8 cellular contexts compared by ENCODE assay signal in the genomic region with DNA sequence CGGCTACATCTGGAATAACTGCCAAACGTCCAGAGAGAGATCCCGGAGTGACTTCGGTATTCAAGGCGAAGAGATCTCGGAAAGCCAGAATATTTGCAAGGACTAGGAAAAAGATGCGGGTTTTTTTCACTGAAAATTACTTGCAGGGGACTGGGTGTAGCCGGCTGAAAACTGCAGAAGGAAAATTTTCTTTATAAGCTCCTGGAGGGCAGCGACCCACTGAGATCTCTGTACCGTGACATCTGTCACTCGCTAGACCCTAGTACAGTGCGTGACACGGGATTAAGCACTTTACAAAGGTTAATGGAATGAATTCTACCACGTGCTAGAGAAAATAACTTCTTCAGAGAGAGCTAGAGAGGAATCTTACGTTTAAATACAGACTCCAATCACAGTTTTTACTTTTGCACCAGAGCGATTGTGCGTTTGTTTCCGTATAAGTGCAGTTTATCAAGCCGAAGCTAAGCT. TPM values are rescaled to one million over a fixed set of nuclear protein-coding genes. Genes with fewer than 3 reads are reported as not detected.
A peak's percentile ranks its signal among the peaks of the same experiment; 100 is the strongest.
DNase-seq lines count a peak whose midpoint lies in the region; ATAC-seq and TF ChIP-seq lines count a peak whose summit lies in the region.

No MANE protein-coding gene starts in this region.

- H3K9me3 Mint-ChIP-seq in activated T-cell treated with anti-CD3 and anti-CD28 coated beads, Interleukin-2, amount 50 U/mL, for 24 hours, result no peaks in the 10 kb centered on the region

- peak overlapping the region; percentile 84 for H3K27ac Mint-ChIP-seq in activated T-cell treated with anti-CD3 and anti-CD28 coated beads, Interleukin-2, amount 50 U/mL, for 24 hours

- H3K36me3 ChIP-seq in liver (ENCODE audit: control insufficient read depth in 4 of 4, insufficient read depth in 3 of 4, low read depth in 1 of 4, low read length in 3 of 4) (no peaks in the 10 kb centered on the region), thymus (ENCODE audit: control insufficient read depth, insufficient read depth) (no peaks in the 10 kb centered on the region)

- H3K4me3 ChIP-seq in liver (ENCODE audit: low read depth in 1 of 3, low read length in 3 of 3) (peak overlapping the region; percentile 78 to 92 (median 91)), thymus (ENCODE audit: low read length) (peak overlapping the region; percentile 90)

- H3K27me3 Mint-ChIP-seq in activated T-cell treated with anti-CD3 and anti-CD28 coated beads, Interleukin-2, amount 50 U/mL, for 24 hours, result peaks cover 41% of the 10 kb centered on the region

- no peaks in the 10 kb centered on the region for H3K9me3 ChIP-seq in liver (ENCODE audit: control insufficient read depth in 4 of 4, low read length in 3 of 4)
- no peaks in the 10 kb centered on the region for H3K9me3 ChIP-seq in thymus (ENCODE audit: control insufficient read depth)

- no peak for TF ChIP-seq RAD21 in liver (IDR thresholded peaks at IDR 0.05)

- H3K27me3 ChIP-seq in liver (ENCODE audit: control insufficient read depth in 4 of 4, insufficient read depth in 4 of 4, low read length in 3 of 4) (no peaks in the 10 kb centered on the region), thymus (ENCODE audit: control insufficient read depth, insufficient read depth) (peaks cover 11% of the 10 kb centered on the region)

- 1% methylated on average over 19 of the region's 19 CpGs for WGBS in liver
- WGBS in thymus, result 1% methylated on average over 19 of the region's 19 CpGs

- peak overlapping the region; percentile 84 for H3K4me3 Mint-ChIP-seq in activated T-cell treated with anti-CD3 and anti-CD28 coated beads, Interleukin-2, amount 50 U/mL, for 24 hours

- peaks cover 8% of the 10 kb centered on the region for H3K36me3 Mint-ChIP-seq in activated T-cell treated with anti-CD3 and anti-CD28 coated beads, Interleukin-2, amount 50 U/mL, for 24 hours (ENCODE audit: low read depth)

- H3K4me1 ChIP-seq in liver (ENCODE audit: control insufficient read depth in 4 of 4, insufficient read depth in 4 of 4, low read length in 3 of 4) (peaks cover 2 to 19% (median 7%) of the 10 kb centered on the region in 4 donors), thymus (ENCODE audit: control insufficient read depth, insufficient read depth, low read length) (peaks cover 5% of the 10 kb centered on the region)

- no peak for TF ChIP-seq CTCF in liver (IDR thresholded peaks at IDR 0.05; ENCODE audit: low read depth, low read length, missing input control)

- peak overlapping the region; percentile 72 for H3K9ac ChIP-seq in liver (ENCODE audit: low read depth in 1 of 2, low read length in 2 of 2)

- H3K27ac ChIP-seq in liver (ENCODE audit: low read depth in 1 of 2, low read length in 2 of 2), result peak overlapping the region; percentile 92 to 94
- H3K27ac ChIP-seq in thymus (ENCODE audit: low read depth), result no peak overlapping the region

- no peak for ATAC-seq in HG02870 (IDR thresholded peaks at IDR 0.05; ENCODE audit: unreplicated experiment)

- no peak for DNase-seq in activated T-cell treated with anti-CD3 and anti-CD28 coated beads, Interleukin-2, amount 50 U/mL, for 24 hours
- no peak for DNase-seq in activated T-cell treated with anti-CD3 and anti-CD28 coated beads for 4 hours
- DNase-seq in amniotic epithelial cell (ENCODE audit: low read depth), result peak; percentile 9
- DNase-seq in activated CD4-positive, alpha-beta T cell treated with anti-CD3 and anti-CD28 coated beads, Interleukin-2, amount 50 U/mL, for 48 hours, result no peak
- no peak for DNase-seq in kidney glomerular epithelial cell (lab: John Stamatoyannopoulos, UW)

- peaks cover 18% of the 10 kb centered on the region for H3K4me1 Mint-ChIP-seq in activated T-cell treated with anti-CD3 and anti-CD28 coated beads, Interleukin-2, amount 50 U/mL, for 24 hours (ENCODE audit: low read depth)

TF ChIP-seq in liver, 16 proteins besides CTCF, POLR2A, EP300 and RAD21:
- TF ChIP-seq YY1 (IDR thresholded peaks at IDR 0.05) (no peak), NR2F2 (IDR thresholded peaks at IDR 0.05) (no peak), TAF1 (conservative IDR thresholded peaks at IDR 0.05) (peak; percentile 5), GABPA (IDR thresholded peaks at IDR 0.05 in 1 of 2, conservative IDR thresholded peaks at IDR 0.05 in 1 of 2) (no peak), HNF4A (conservative IDR thresholded peaks at IDR 0.05) (peak in 1 of 2 donors; percentile 3), FOXA2 (IDR thresholded peaks at IDR 0.05) (no peak), FOXA1 (IDR thresholded peaks at IDR 0.05) (no peak), RXRA (IDR thresholded peaks at IDR 0.05) (no peak)
TF ChIP-seq in liver: peak in this region for 2.

RNA-seq across cellular contexts. Expression of a gene that starts 1.1 kb away (rescaled TPM):
- 10 to 100 TPM in 1 of 2 donors, 1 to 10 TPM in 1; 7.1 to 12.0 TPM for total RNA-seq in liver
- 1 to 10 TPM; 2.1 to 6.0 TPM for polyA plus RNA-seq in liver
- polyA plus RNA-seq in thymus, result 4.5 TPM
